ENCODE assay signal across 13 cellular contexts in genomic region chr11:113553905-113554304, GRCh38.
DNase-seq lines count a peak whose midpoint lies in the region; ATAC-seq and TF ChIP-seq lines count a peak whose summit lies in the region.
"Had no signal": no experiment of that assay in that cellular context is flagged by ENCODE, and none has a peak within 500 bp of the region (broad histone marks: within the 10 kb centered on the region; RNA-seq: fewer than 3 reads in every experiment).

No MANE protein-coding gene starts in this region.

- no peaks in the 10 kb centered on the region for H3K9me1 ChIP-seq in IMR-90 (ENCODE audit: insufficient read depth, low read length)

- no peak overlapping the region for H2BK5ac ChIP-seq in IMR-90 (ENCODE audit: low read depth, low read length, poor library complexity, severe bottlenecking)

- TF ChIP-seq CTCF in IMR-90 (conservative IDR thresholded peaks at IDR 0.05; ENCODE audit: low read depth, low read length), result no peak
- TF ChIP-seq CTCF in OCI-LY3 (IDR thresholded peaks at IDR 0.05; ENCODE audit: low read depth, low read length), result 0 out of 2 replicates have a peak, but pooled peaks have one; percentile 13
- TF ChIP-seq CTCF in hepatocyte (IDR thresholded peaks at IDR 0.05; ENCODE audit: poor library complexity), result peak; percentile 12
- TF ChIP-seq CTCF in GM13976 (IDR thresholded peaks at IDR 0.05; ENCODE audit: borderline replicate concordance, control extremely low read depth, extremely low read depth, insufficient read depth, missing control alignments), result no peak

- H2BK20ac ChIP-seq in IMR-90 (ENCODE audit: low read depth, low read length), result peak overlapping the region; percentile 20; the same call in 1 of the 2 replicates

- no peaks in the 10 kb centered on the region for H3K9me2 ChIP-seq in hepatocyte (replicated peaks; ENCODE audit: insufficient read depth)

- no peaks in the 10 kb centered on the region for H3K4me1 Mint-ChIP-seq in natural killer cell treated with Interleukin-12 subunit alpha and Interleukin-12 subunit beta and Interleukin-15 and Interleukin-18, amount 100 ng/mL, for 72 hours (ENCODE audit: low read depth in 2 of 2)

- no CpG with 5 or more reads among the region's 2 CpGs for WGBS in IMR-90 (ENCODE audit: extremely low coverage in 2 of 2, insufficient read length in 1 of 2), 2 experiments
- 55% methylated on average over 2 of the region's 2 CpGs for WGBS in hepatocyte (ENCODE audit: low lambda C conversion rate, missing lambda C conversion rate)

- H3K4me2 ChIP-seq in IMR-90 (ENCODE audit: low read depth, low read length) (no peak overlapping the region), OCI-LY3 (ENCODE audit: low read length) (no peak overlapping the region), hepatocyte (no peak overlapping the region)

- H3K14ac ChIP-seq in IMR-90 (replicated peaks; ENCODE audit: low read depth, low read length), result 0 out of 2 replicates have a peak overlapping the region, but pooled peaks have one; percentile 8

- H4K91ac ChIP-seq in IMR-90 (ENCODE audit: insufficient read depth, low read depth, low read length), result peak overlapping the region; percentile 17; the same call in 1 of the 2 replicates

- no peak overlapping the region for H3K4me3 Mint-ChIP-seq in natural killer cell treated with Interleukin-12 subunit alpha and Interleukin-12 subunit beta and Interleukin-15 and Interleukin-18, amount 100 ng/mL, for 72 hours
- H3K4me3 Mint-ChIP-seq: activated naive CD8-positive, alpha-beta T cell; HFFc6 had no signal

- H4K20me1 ChIP-seq in IMR-90 (ENCODE audit: insufficient read depth, low read length), result no peaks in the 10 kb centered on the region
- no peaks in the 10 kb centered on the region for H4K20me1 ChIP-seq in OCI-LY3 (ENCODE audit: insufficient read depth, low read length)
- H4K20me1 ChIP-seq in hepatocyte (ENCODE audit: insufficient read depth, poor library complexity, severe bottlenecking), result no peaks in the 10 kb centered on the region

- H2AK5ac ChIP-seq in IMR-90 (ENCODE audit: low read depth, low read length), result no peak overlapping the region

- H2BK120ac ChIP-seq in IMR-90 (ENCODE audit: low read depth, low read length), result peak overlapping the region; percentile 30; the same call in 1 of the 2 replicates

- no peak overlapping the region for H4K5ac ChIP-seq in IMR-90 (ENCODE audit: low read depth, low read length)

- no peaks in the 10 kb centered on the region for H3K9me3 ChIP-seq in IMR-90 (ENCODE audit: control insufficient read depth, insufficient read depth, low read length)
- no peaks in the 10 kb centered on the region for H3K9me3 ChIP-seq in OCI-LY3 (ENCODE audit: insufficient read depth, low read length)
- no peaks in the 10 kb centered on the region for H3K9me3 ChIP-seq in hepatocyte (ENCODE audit: low read depth)

- no peak overlapping the region for H3K27ac Mint-ChIP-seq in natural killer cell treated with Interleukin-12 subunit alpha and Interleukin-12 subunit beta and Interleukin-15 and Interleukin-18, amount 100 ng/mL, for 72 hours
- H3K27ac Mint-ChIP-seq: activated naive CD8-positive, alpha-beta T cell; HFFc6; IgD-negative memory B cell had no signal

- H3K27ac ChIP-seq in IMR-90 (ENCODE audit: insufficient read depth, low read length) (no peak overlapping the region), OCI-LY3 (ENCODE audit: low read length) (no peak overlapping the region), hepatocyte (no peak overlapping the region)

- H3K79me2 ChIP-seq in OCI-LY3 (ENCODE audit: low read length), result no peaks in the 10 kb centered on the region
- no peaks in the 10 kb centered on the region for H3K79me2 ChIP-seq in hepatocyte

- no peaks in the 10 kb centered on the region for H3K36me3 Mint-ChIP-seq in natural killer cell treated with Interleukin-12 subunit alpha and Interleukin-12 subunit beta and Interleukin-15 and Interleukin-18, amount 100 ng/mL, for 72 hours
- H3K36me3 Mint-ChIP-seq: activated naive CD8-positive, alpha-beta T cell had no signal

- H3K23ac ChIP-seq in IMR-90 (ENCODE audit: low read depth, low read length), result no peak overlapping the region

- H3K36me3 ChIP-seq in IMR-90 (ENCODE audit: control insufficient read depth, insufficient read depth, low read length) (no peaks in the 10 kb centered on the region), OCI-LY3 (replicated peaks; ENCODE audit: low read depth, low read length) (no peaks in the 10 kb centered on the region), hepatocyte (replicated peaks; ENCODE audit: insufficient read depth, low read depth) (no peaks in the 10 kb centered on the region)

- H3K56ac ChIP-seq in IMR-90 (ENCODE audit: extremely low read depth, insufficient read depth, low read length), result no peak overlapping the region

- POLR2A ChIA-PET in IMR-90 (lab: Charles Lee; ENCODE audit: unreplicated experiment), result no interaction called here

- no peak for TF ChIP-seq POLR2A in IMR-90 (IDR thresholded peaks at IDR 0.05; ENCODE audit: low read depth, low read length)

- H3K27me3 Mint-ChIP-seq in natural killer cell treated with Interleukin-12 subunit alpha and Interleukin-12 subunit beta and Interleukin-15 and Interleukin-18, amount 100 ng/mL, for 72 hours, result peaks cover 32 to 34% of the 10 kb centered on the region in 2 donors

- BruUV-seq in IMR-90 (replicated peaks; lab: Mats Ljungman, UMichigan), result no TSS peak

- H3K18ac ChIP-seq in IMR-90 (ENCODE audit: low read depth, low read length), result no peak overlapping the region

- DNase-seq in Ammon's horn (ENCODE audit: low spot score) (peak; percentile 54), IMR-90 (no peak), hepatocyte (ENCODE audit: low spot score) (no peak), NCI-H187 (lab: John Stamatoyannopoulos, UW) (no peak), left lobe of liver (ENCODE audit: low spot score) (no peak), GM13976 (ENCODE audit: low spot score) (no peak)
- no peak for DNase-seq in natural killer cell treated with Interleukin-12 subunit alpha and Interleukin-12 subunit beta and Interleukin-15 and Interleukin-18, amount 100 ng/mL, for 72 hours (ENCODE audit: low spot score)
- DNase-seq: AML-193; stimulated activated naive CD8-positive, alpha-beta T cell treated with anti-CD3 and anti-CD28 coated beads, Interleukin-15, Interleukin-2, amounts not matched to agents 100 U/mL and 50 U/mL, for 24 hours had no signal

- dilution Hi-C loops in IMR-90 (cut with HindIII; ENCODE audit: low sequenced_read_pairs, unreplicated experiment), result no loop called here

- peak overlapping the region; percentile 28 for H3K4ac ChIP-seq in IMR-90 (ENCODE audit: low read depth, low read length)

- H3K4me3 ChIP-seq in IMR-90 (ENCODE audit: insufficient read depth, low read depth, low read length) (no peak overlapping the region), OCI-LY3 (ENCODE audit: low read length) (no peak overlapping the region), hepatocyte (no peak overlapping the region)

- no peaks in the 10 kb centered on the region for H3K9me3 Mint-ChIP-seq in natural killer cell treated with Interleukin-12 subunit alpha and Interleukin-12 subunit beta and Interleukin-15 and Interleukin-18, amount 100 ng/mL, for 72 hours
- H3K9me3 Mint-ChIP-seq: IgD-negative memory B cell had no signal

- in situ Hi-C loops in IMR-90 (cut with MboI; ENCODE audit: low sequenced_read_pairs) (no loop called here), GM13976 (cut with MboI; ENCODE audit: low sequenced_read_pairs, unreplicated experiment) (no loop called here)

- H2BK15ac ChIP-seq in IMR-90 (ENCODE audit: low read depth, low read length), result no peak overlapping the region

- H3K9ac ChIP-seq in IMR-90 (ENCODE audit: low read depth, low read length) (no peak overlapping the region), OCI-LY3 (ENCODE audit: low read length) (no peak overlapping the region)

- no peaks in the 10 kb centered on the region for H3K79me1 ChIP-seq in IMR-90 (ENCODE audit: low read depth in 1 of 2, low read length in 2 of 2)

- peaks cover 1% of the 10 kb centered on the region; the same call in 1 of the 2 replicates for H3K4me1 ChIP-seq in IMR-90 (ENCODE audit: control insufficient read depth, insufficient read depth, low read length)
- H3K4me1 ChIP-seq in OCI-LY3 (ENCODE audit: low read length), result no peaks in the 10 kb centered on the region
- no peaks in the 10 kb centered on the region for H3K4me1 ChIP-seq in hepatocyte (ENCODE audit: insufficient read depth)

- intact Hi-C loops in IMR-90 (cut with micrococcal nuclease), result no loop called here

- ATAC-seq in IMR-90 (ENCODE audit: low read depth) (no peak), left lobe of liver (no peak)
- ATAC-seq in natural killer cell treated with Interleukin-12 subunit alpha and Interleukin-12 subunit beta and Interleukin-15 and Interleukin-18, amount 100 ng/mL, for 72 hours, result no peak
- ATAC-seq: stimulated activated naive CD8-positive, alpha-beta T cell treated with anti-CD3 and anti-CD28 coated beads, Interleukin-15, Interleukin-2, amounts not matched to agents 100 U/mL and 50 U/mL, for 24 hours had no signal

- H4K8ac ChIP-seq in IMR-90 (ENCODE audit: low read depth in 2 of 2, low read length in 2 of 2), result no peak overlapping the region

- TF ChIP-seq RAD21 in IMR-90 (IDR thresholded peaks at IDR 0.05; ENCODE audit: low read length), result no peak

- H3K27me3 ChIP-seq in IMR-90 (ENCODE audit: control insufficient read depth, insufficient read depth, low read length) (peaks cover 9% of the 10 kb centered on the region; the same call in 1 of the 2 replicates), OCI-LY3 (ENCODE audit: low read depth, low read length) (peaks cover 15% of the 10 kb centered on the region), hepatocyte (no peaks in the 10 kb centered on the region)

- CTCF ChIA-PET in IMR-90 (lab: Yijun Ruan, JAX), result interaction anchor here (1.0 to 1.6 kb wide), 4 partner anchors 9 to 178 kb away, joined by 3 to 5 read pairs (median 3); no protein-coding TSS in a partner anchor

- no peak overlapping the region for H2AK9ac ChIP-seq in IMR-90 (replicated peaks; ENCODE audit: low read depth, low read length, poor library complexity)

- no peak overlapping the region for H2AFZ ChIP-seq in IMR-90 (replicated peaks; ENCODE audit: low read length, poor library complexity)
- H2AFZ ChIP-seq in OCI-LY3 (ENCODE audit: low read depth, low read length), result no peak overlapping the region
- no peak overlapping the region for H2AFZ ChIP-seq in hepatocyte

TF ChIP-seq in IMR-90, 13 proteins besides CTCF, POLR2A, EP300 and RAD21:
- TF ChIP-seq NFE2L2 (IDR thresholded peaks at IDR 0.05; ENCODE audit: low read depth, low read length) (no peak), FOS (IDR thresholded peaks at IDR 0.05; ENCODE audit: low read depth, low read length) (no peak), RFX5 (IDR thresholded peaks at IDR 0.05; ENCODE audit: low read depth, low read length) (no peak), CEBPB (IDR thresholded peaks at IDR 0.05; ENCODE audit: low read depth, low read length) (no peak), MXI1 (IDR thresholded peaks at IDR 0.05; ENCODE audit: borderline replicate concordance, low read depth, low read length) (no peak), CHD1 (IDR thresholded peaks at IDR 0.05; ENCODE audit: low read depth, low read length) (no peak)

Comparison
In these comparisons a context has a peak if more than half of its experiments do, and no peak if none do; other contexts are left out.
1. CTCF ChIP-seq: peak in OCI-LY3 (single experiment) and hepatocyte (single experiment); none in IMR-90 (single experiment) and GM13976 (single experiment).